Comparison of ENCODE assay signal across 8 cellular contexts in the genomic region with DNA sequence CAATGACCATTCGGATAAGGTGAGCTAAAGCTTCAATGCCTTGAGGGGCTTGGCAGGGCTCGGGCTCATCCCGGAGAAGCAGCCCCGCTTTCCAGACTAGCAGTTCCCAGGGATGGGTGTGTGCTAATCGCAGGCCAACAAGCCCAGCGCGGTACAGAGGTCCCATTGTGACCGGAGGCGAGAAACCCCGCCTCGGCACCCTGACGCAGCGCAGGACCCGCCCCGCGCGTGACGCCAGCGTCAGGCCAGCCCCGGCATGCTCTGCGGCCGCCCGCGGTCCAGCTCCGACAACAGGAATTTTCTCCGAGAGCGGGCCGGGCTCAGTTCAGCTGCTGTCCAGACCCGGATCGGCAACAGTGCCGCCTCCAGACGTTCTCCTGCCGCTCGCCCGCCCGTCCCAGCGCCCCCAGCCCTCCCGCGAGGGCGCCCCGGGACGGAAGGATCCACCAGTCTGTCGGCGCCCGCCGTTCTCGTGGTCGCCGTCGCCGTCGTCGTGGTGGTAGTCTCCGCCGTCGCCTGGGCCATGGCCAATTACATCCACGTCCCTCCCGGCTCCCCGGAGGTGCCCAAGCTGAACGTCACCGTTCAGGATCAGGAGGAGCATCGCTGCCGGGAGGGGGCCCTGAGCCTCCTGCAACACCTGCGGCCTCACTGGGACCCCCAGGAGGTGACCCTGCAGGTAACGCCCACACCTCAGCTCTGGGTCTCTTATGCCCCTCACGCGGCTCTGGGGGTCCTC. TPM values are rescaled to one million over a fixed set of nuclear protein-coding genes. Genes with fewer than 3 reads are reported as not detected.
DNase-seq lines count a peak whose midpoint lies in the region; ATAC-seq and TF ChIP-seq lines count a peak whose summit lies in the region.

A gene with protein sequence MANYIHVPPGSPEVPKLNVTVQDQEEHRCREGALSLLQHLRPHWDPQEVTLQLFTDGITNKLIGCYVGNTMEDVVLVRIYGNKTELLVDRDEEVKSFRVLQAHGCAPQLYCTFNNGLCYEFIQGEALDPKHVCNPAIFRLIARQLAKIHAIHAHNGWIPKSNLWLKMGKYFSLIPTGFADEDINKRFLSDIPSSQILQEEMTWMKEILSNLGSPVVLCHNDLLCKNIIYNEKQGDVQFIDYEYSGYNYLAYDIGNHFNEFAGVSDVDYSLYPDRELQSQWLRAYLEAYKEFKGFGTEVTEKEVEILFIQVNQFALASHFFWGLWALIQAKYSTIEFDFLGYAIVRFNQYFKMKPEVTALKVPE (plus strand): TSS at position 264 of the 739 bp plus-strand sequence. CDS start 260 bp downstream, at position 524.

- POLR2A ChIA-PET in CD4-positive, alpha-beta T cell (lab: Charles Lee), result interaction anchor here (0.7 to 6.1 kb wide), 4 partner anchors 10 to 90 kb away, joined by 3 to 60 read pairs (median 4); a partner anchor contains a TSS
- POLR2A ChIA-PET in activated CD8-positive, alpha-beta memory T cell treated with anti-CD3 and anti-CD28 coated beads for 36 hours (lab: Charles Lee), result interaction anchor here (0.6 to 1.4 kb wide), 4 partner anchors 46 to 929 kb away, joined by 3 to 9 read pairs (median 3); a partner anchor contains a TSS

- DNase-seq in CD4-positive, alpha-beta T cell, result peak; percentile 64 to 86 (median 75)
- DNase-seq in NCI-H82 treated with DMSO at 0.1 percent for 48 hours (lab: John Stamatoyannopoulos, UW; ENCODE audit: unreplicated experiment), result peak; percentile 55
- peak; percentile 70 to 79 (median 73) for DNase-seq in effector memory CD4-positive, alpha-beta T cell
- peak; percentile 76 to 87 for DNase-seq in memory B cell (ENCODE audit: low spot score in 2 of 2)
- peak; percentile 71 for DNase-seq in stimulated activated CD8-positive, alpha-beta memory T cell treated with anti-CD3 and anti-CD28 coated beads, Interleukin-12 subunit alpha, Interleukin-12 subunit beta, amount 100 ng/mL, for 24 hours (ENCODE audit: extremely low read depth)

- CTCF ChIA-PET in CD4-positive, alpha-beta T cell (lab: Charles Lee), result interaction anchor here (1.8 kb wide), 1 partner anchor 96 kb away, joined by 6 read pairs; no protein-coding TSS in a partner anchor
- CTCF ChIA-PET in activated CD8-positive, alpha-beta memory T cell treated with anti-CD3 and anti-CD28 coated beads for 36 hours (lab: Charles Lee), result no interaction called here

- H3K27ac Mint-ChIP-seq in CD4-positive, alpha-beta T cell, result peak within 1 kb of the TSS; percentile 90
- H3K27ac Mint-ChIP-seq in memory B cell, result peak within 1 kb of the TSS; percentile 97

- peak within 1 kb of the TSS; percentile 92 for H3K4me3 Mint-ChIP-seq in CD4-positive, alpha-beta T cell
- peak within 1 kb of the TSS; percentile 92 for H3K4me3 Mint-ChIP-seq in memory B cell

- intact Hi-C loops in CD4-positive, alpha-beta T cell (cut with DNase I, micrococcal nuclease), result loop anchor here (5.0 to 10.0 kb wide), 3 partner anchors 83 to 578 kb away; a partner anchor contains a TSS

- ATAC-seq in CD4-positive, alpha-beta T cell (ENCODE audit: poor library complexity), result peak; percentile 91
- ATAC-seq in GM19438 (IDR thresholded peaks at IDR 0.05; ENCODE audit: low read depth, unreplicated experiment), result peak; percentile 94
- peak; percentile 67 for ATAC-seq in HG03575 (IDR thresholded peaks at IDR 0.05; ENCODE audit: extremely low read depth, insufficient number of reproducible peaks, low FRiP score, unreplicated experiment)
- peak; percentile 96 for ATAC-seq in memory B cell (ENCODE audit: low read depth)

- no peaks in the 10 kb centered on the region for H3K27me3 Mint-ChIP-seq in CD4-positive, alpha-beta T cell
- peaks cover 1% of the 10 kb centered on the region for H3K27me3 Mint-ChIP-seq in memory B cell

- no peak for TF ChIP-seq CTCF in CD4-positive, alpha-beta T cell (IDR thresholded peaks at IDR 0.05)

- no peaks in the 10 kb centered on the region for H3K27me3 ChIP-seq in CD4-positive, alpha-beta T cell (ENCODE audit: control insufficient read depth, insufficient read depth, low read length)
- no peaks in the 10 kb centered on the region for H3K27me3 ChIP-seq in effector memory CD4-positive, alpha-beta T cell (replicated peaks; ENCODE audit: control insufficient read depth, insufficient read depth, low read length, poor library complexity, severe bottlenecking)

- H3K36me3 Mint-ChIP-seq in CD4-positive, alpha-beta T cell (ENCODE audit: low read depth), result peaks cover 13% of the 10 kb centered on the region
- H3K36me3 Mint-ChIP-seq in memory B cell, result peaks cover under 1% of the 10 kb centered on the region

- H3K9me3 Mint-ChIP-seq in CD4-positive, alpha-beta T cell, result no peaks in the 10 kb centered on the region
- H3K9me3 Mint-ChIP-seq in memory B cell, result no peaks in the 10 kb centered on the region

- H3K4me1 ChIP-seq in effector memory CD4-positive, alpha-beta T cell (ENCODE audit: control insufficient read depth, insufficient read depth, low read length, poor library complexity, severe bottlenecking), result peaks cover 7% of the 10 kb centered on the region

- no peaks in the 10 kb centered on the region for H3K9me3 ChIP-seq in CD4-positive, alpha-beta T cell (ENCODE audit: control insufficient read depth, low read length)
- no peaks in the 10 kb centered on the region for H3K9me3 ChIP-seq in effector memory CD4-positive, alpha-beta T cell (ENCODE audit: control insufficient read depth, low read length)

- H3K4me1 Mint-ChIP-seq in CD4-positive, alpha-beta T cell (ENCODE audit: low read depth), result peaks cover 46% of the 10 kb centered on the region
- peaks cover 22% of the 10 kb centered on the region for H3K4me1 Mint-ChIP-seq in memory B cell

- H3K27ac ChIP-seq in CD4-positive, alpha-beta T cell (ENCODE audit: low read depth, low read length), result peak within 1 kb of the TSS; percentile 79
- peak within 1 kb of the TSS; percentile 84 for H3K27ac ChIP-seq in effector memory CD4-positive, alpha-beta T cell (ENCODE audit: insufficient read depth, low read length, poor library complexity, severe bottlenecking)

- H3K36me3 ChIP-seq in effector memory CD4-positive, alpha-beta T cell (ENCODE audit: control insufficient read depth, insufficient read depth, low read length), result no peaks in the 10 kb centered on the region

- peak within 1 kb of the TSS; percentile 88 for H3K4me3 ChIP-seq in effector memory CD4-positive, alpha-beta T cell (ENCODE audit: insufficient read depth, low read depth, low read length, poor library complexity, severe bottlenecking)

RNA-seq across cellular contexts. Expression of the gene that starts here (rescaled TPM):
- total RNA-seq in CD4-positive, alpha-beta T cell, result 10 to 100 TPM; 24.3 to 26.4 TPM
- 10 to 100 TPM; 70.4 to 75.6 TPM for total RNA-seq in activated CD8-positive, alpha-beta memory T cell treated with anti-CD3 and anti-CD28 coated beads for 36 hours

Comparison
In these comparisons a context has a peak if more than half of its experiments do, and no peak if none do; other contexts are left out.
1. Peak in every context shown above with its lines: DNase-seq, ATAC-seq, H3K4me3 ChIP-seq and H3K27ac ChIP-seq.